Comparison of ENCODE assay signal across 1 cellular context in the genomic region with DNA sequence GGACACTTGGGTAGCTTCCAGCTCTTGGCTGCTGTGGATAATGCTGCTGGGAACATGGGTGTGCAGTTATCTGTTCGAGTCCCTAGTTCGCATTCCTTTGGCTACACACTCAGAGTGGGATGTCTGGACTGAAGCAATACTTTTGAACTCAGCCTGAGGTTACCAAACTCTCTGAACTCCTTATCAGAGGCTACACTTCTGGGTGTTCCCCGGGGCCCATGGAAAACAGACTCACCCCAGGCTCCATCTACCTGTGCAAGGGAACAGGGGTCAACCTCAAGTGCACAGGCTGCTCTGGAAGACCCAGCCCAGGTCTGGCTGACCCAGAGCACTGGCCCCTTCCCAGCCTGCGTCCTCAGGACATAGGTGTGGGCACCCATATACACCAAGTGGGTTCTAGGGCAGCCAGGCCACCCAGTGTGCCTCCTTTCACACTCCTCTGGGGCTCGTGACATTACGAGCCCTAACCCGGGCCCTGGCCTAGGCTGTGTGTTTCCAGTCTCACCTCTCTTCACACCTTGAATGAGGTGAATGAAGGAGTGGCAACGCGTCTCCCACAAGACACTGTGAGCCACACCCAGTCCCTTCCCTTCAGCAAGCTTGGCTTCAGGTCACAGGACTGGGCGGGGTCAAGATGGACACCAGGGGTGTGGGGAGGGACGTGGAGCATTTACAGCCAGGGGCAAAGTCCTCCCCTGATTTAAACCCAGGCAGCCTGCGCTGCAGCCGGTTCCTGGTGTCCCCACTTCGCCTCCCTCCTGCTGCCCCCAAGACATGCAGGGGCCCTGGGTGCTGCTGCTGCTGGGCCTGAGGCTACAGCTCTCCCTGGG.
TF ChIP-seq lines count a peak whose summit lies in the region.

ALPI (plus strand) TSS at position 728 of the 830 bp plus-strand sequence; CDS start at position 775, 47 bp downstream.

TF ChIP-seq in SK-N-SH, 30 proteins besides CTCF, POLR2A, EP300 and RAD21:
- TF ChIP-seq TAF1 (IDR thresholded peaks at IDR 0.05; ENCODE audit: borderline replicate concordance, low read depth, low read length) (no peak), NFIC (IDR thresholded peaks at IDR 0.05; ENCODE audit: borderline replicate concordance) (no peak), RCOR1 (IDR thresholded peaks at IDR 0.05; ENCODE audit: low read length) (no peak), GATA2 (CRISPR knock-in tag; IDR thresholded peaks at IDR 0.05) (no peak), MXI1 (IDR thresholded peaks at IDR 0.05; ENCODE audit: low read depth, low read length) (no peak), TCF12 (IDR thresholded peaks at IDR 0.05) (no peak), GABPA (IDR thresholded peaks at IDR 0.05; ENCODE audit: low read depth) (no peak), NRF1 (IDR thresholded peaks at IDR 0.05; ENCODE audit: low read depth, low read length) (no peak), POLR2AphosphoS5 (IDR thresholded peaks at IDR 0.05; ENCODE audit: low read depth, low read length) (no peak), RFX5 (IDR thresholded peaks at IDR 0.05; ENCODE audit: low read length) (no peak)
- TF ChIP-seq, protein P1, sequence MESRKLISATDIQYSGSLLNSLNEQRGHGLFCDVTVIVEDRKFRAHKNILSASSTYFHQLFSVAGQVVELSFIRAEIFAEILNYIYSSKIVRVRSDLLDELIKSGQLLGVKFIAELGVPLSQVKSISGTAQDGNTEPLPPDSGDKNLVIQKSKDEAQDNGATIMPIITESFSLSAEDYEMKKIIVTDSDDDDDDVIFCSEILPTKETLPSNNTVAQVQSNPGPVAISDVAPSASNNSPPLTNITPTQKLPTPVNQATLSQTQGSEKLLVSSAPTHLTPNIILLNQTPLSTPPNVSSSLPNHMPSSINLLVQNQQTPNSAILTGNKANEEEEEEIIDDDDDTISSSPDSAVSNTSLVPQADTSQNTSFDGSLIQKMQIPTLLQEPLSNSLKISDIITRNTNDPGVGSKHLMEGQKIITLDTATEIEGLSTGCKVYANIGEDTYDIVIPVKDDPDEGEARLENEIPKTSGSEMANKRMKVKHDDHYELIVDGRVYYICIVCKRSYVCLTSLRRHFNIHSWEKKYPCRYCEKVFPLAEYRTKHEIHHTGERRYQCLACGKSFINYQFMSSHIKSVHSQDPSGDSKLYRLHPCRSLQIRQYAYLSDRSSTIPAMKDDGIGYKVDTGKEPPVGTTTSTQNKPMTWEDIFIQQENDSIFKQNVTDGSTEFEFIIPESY (IDR thresholded peaks at IDR 0.05; ENCODE audit: borderline replicate concordance, low read depth), result no peak
- TF ChIP-seq, protein P2, sequence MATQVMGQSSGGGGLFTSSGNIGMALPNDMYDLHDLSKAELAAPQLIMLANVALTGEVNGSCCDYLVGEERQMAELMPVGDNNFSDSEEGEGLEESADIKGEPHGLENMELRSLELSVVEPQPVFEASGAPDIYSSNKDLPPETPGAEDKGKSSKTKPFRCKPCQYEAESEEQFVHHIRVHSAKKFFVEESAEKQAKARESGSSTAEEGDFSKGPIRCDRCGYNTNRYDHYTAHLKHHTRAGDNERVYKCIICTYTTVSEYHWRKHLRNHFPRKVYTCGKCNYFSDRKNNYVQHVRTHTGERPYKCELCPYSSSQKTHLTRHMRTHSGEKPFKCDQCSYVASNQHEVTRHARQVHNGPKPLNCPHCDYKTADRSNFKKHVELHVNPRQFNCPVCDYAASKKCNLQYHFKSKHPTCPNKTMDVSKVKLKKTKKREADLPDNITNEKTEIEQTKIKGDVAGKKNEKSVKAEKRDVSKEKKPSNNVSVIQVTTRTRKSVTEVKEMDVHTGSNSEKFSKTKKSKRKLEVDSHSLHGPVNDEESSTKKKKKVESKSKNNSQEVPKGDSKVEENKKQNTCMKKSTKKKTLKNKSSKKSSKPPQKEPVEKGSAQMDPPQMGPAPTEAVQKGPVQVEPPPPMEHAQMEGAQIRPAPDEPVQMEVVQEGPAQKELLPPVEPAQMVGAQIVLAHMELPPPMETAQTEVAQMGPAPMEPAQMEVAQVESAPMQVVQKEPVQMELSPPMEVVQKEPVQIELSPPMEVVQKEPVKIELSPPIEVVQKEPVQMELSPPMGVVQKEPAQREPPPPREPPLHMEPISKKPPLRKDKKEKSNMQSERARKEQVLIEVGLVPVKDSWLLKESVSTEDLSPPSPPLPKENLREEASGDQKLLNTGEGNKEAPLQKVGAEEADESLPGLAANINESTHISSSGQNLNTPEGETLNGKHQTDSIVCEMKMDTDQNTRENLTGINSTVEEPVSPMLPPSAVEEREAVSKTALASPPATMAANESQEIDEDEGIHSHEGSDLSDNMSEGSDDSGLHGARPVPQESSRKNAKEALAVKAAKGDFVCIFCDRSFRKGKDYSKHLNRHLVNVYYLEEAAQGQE (IDR thresholded peaks at IDR 0.05; ENCODE audit: low read depth, low read length), result no peak
